Comparison of ENCODE assay signal across 1 cellular context in the genomic region with DNA sequence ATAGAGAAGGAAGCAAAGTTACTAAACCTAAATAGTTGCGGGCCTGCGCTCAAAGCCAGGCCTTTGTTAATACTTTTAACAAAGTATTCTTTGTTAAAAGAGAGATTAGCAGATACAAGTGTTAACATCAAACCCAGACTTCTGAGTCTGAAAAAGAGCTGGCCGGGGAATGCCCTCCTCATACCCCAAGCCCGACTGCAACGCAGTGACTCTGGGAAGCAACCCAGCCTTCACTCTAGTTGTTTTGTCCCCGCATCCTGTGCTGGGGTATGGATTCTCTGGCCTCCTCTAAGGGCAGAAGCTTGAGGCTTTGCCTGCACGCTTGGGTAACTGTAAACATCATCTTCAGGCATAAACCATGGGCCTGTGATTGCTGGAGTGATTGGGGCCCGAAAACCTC.
TF ChIP-seq lines count a peak whose summit lies in the region.

No MANE protein-coding gene starts in this region.

TF ChIP-seq in endothelial cell of umbilical vein, 7 proteins besides CTCF, POLR2A, EP300 and RAD21 (continued from another document):
- TF ChIP-seq EZH2 (IDR thresholded peaks at IDR 0.05; ENCODE audit: borderline replicate concordance, low read depth, low read length, severe bottlenecking) (no peak), POLR2AphosphoS5 (IDR thresholded peaks at IDR 0.05; ENCODE audit: insufficient read depth, low read depth, low read length) (no peak), GATA2 (IDR thresholded peaks at IDR 0.05; ENCODE audit: insufficient read depth, insufficient read length, low read depth, low read length) (no peak)
